Comparison of ENCODE assay signal across 8 cellular contexts in the genomic region with DNA sequence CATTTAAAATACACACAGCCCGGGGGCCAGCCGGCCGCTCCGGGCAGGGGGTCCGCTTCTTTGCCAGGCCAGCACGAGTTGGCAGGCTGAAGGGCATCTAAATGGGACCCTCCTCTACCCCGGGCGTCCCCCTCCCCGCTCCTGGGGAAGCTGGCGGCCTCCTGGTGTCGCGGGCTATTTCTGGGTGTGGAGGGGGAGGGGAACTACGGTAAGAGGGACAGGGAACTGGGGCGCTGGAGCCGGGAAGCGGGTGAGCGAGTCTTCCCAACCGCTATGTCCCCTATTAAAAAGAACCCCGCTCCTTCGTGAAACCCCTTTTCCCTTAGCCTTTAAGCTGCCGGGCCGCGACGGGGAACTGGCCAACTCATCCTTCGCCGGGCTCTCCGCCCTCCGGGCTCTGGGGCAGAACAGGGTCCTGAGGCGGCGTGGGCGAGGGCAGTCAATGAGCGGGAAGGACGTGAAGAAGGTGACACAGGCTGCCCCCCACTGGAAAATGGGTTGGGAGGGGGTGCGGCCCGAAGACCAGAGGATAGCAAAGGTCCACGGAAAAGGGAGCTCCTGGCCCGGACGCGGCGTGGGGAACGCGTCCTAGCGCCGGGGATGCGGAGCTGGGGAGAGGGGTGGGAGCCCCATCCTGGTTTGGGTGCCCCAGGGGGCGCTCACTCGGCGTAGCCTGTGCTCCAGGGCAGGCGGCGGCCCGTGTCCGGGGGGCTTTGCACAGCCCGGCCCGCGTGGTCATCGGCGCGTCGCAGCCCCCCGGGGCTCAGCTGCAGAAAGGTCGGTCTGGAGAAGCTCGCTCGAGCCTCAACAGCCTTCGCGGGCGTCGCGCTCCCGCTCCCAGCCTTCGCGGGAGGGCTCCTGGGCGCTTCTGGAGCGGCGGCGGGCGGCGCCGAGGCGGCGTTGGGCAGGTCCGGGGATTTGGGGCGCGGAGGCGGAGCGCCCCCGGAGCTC. TPM values are rescaled to one million over a fixed set of nuclear protein-coding genes. Genes with fewer than 3 reads are reported as not detected.
DNase-seq lines count a peak whose midpoint lies in the region; ATAC-seq and TF ChIP-seq lines count a peak whose summit lies in the region.

No MANE protein-coding gene starts in this region.

- peak in 1 of 3 experiments; percentile 14 for TF ChIP-seq CTCF in ascending aorta (IDR thresholded peaks at IDR 0.05)

- peak; percentile 38 for ATAC-seq in stimulated activated memory B cell treated with anti-CD40 and anti-IgM and Interleukin-4, amounts not matched to agents 10 μg/mL and 1 μg/mL and 100 μg/mL, for 72 hours

- H3K9me3 Mint-ChIP-seq in activated T-cell treated with anti-CD3 and anti-CD28 coated beads, Interleukin-2, amount 50 U/mL, for 24 hours = no peaks in the 10 kb centered on the region
- H3K9me3 Mint-ChIP-seq in IgD-negative memory B cell = no peaks in the 10 kb centered on the region
- no peaks in the 10 kb centered on the region for H3K9me3 Mint-ChIP-seq in stimulated activated memory B cell treated with anti-CD40 and anti-IgM and Interleukin-4, amounts not matched to agents 10 μg/mL and 1 μg/mL and 100 μg/mL, for 72 hours

- peak overlapping the region; percentile 76 for H3K4me3 Mint-ChIP-seq in activated T-cell treated with anti-CD3 and anti-CD28 coated beads, Interleukin-2, amount 50 U/mL, for 24 hours
- H3K4me3 Mint-ChIP-seq in IgD-negative memory B cell = peak overlapping the region; percentile 85 to 95 (median 90)
- H3K4me3 Mint-ChIP-seq in stimulated activated memory B cell treated with anti-CD40 and anti-IgM and Interleukin-4, amounts not matched to agents 10 μg/mL and 1 μg/mL and 100 μg/mL, for 72 hours = peak overlapping the region; percentile 94

- H3K27ac Mint-ChIP-seq in activated T-cell treated with anti-CD3 and anti-CD28 coated beads, Interleukin-2, amount 50 U/mL, for 24 hours = no peak overlapping the region
- H3K27ac Mint-ChIP-seq in IgD-negative memory B cell = peak overlapping the region in 2 of 3 donors; percentile 50 to 85
- H3K27ac Mint-ChIP-seq in stimulated activated memory B cell treated with anti-CD40 and anti-IgM and Interleukin-4, amounts not matched to agents 10 μg/mL and 1 μg/mL and 100 μg/mL, for 72 hours = peak overlapping the region; percentile 73

- H3K27me3 ChIP-seq in ascending aorta = no peaks in the 10 kb centered on the region

- H3K27ac ChIP-seq in ascending aorta = peak overlapping the region; percentile 55 to 65

- H3K27me3 Mint-ChIP-seq in activated T-cell treated with anti-CD3 and anti-CD28 coated beads, Interleukin-2, amount 50 U/mL, for 24 hours = peaks cover 33% of the 10 kb centered on the region
- peaks cover 5% of the 10 kb centered on the region for H3K27me3 Mint-ChIP-seq in IgD-negative memory B cell
- peaks cover 11% of the 10 kb centered on the region for H3K27me3 Mint-ChIP-seq in stimulated activated memory B cell treated with anti-CD40 and anti-IgM and Interleukin-4, amounts not matched to agents 10 μg/mL and 1 μg/mL and 100 μg/mL, for 72 hours

- peaks cover 6 to 13% of the 10 kb centered on the region in 2 donors for H3K4me1 ChIP-seq in ascending aorta

- peak overlapping the region; percentile 80 to 85 for H3K4me3 ChIP-seq in ascending aorta
- H3K4me3 ChIP-seq in iPS-18c (ENCODE audit: insufficient read depth, low read depth, low read length) = peak overlapping the region; percentile 84

- H3K36me3 ChIP-seq in ascending aorta = no peaks in the 10 kb centered on the region

- H3K9me3 ChIP-seq in ascending aorta (no peaks in the 10 kb centered on the region), iPS-18c (ENCODE audit: control insufficient read depth, insufficient read depth, low read length) (no peaks in the 10 kb centered on the region)

- H3K4me1 Mint-ChIP-seq in activated T-cell treated with anti-CD3 and anti-CD28 coated beads, Interleukin-2, amount 50 U/mL, for 24 hours (ENCODE audit: low read depth) = peaks cover 32% of the 10 kb centered on the region
- peaks cover 14 to 21% (median 14%) of the 10 kb centered on the region in 3 donors for H3K4me1 Mint-ChIP-seq in IgD-negative memory B cell
- H3K4me1 Mint-ChIP-seq in stimulated activated memory B cell treated with anti-CD40 and anti-IgM and Interleukin-4, amounts not matched to agents 10 μg/mL and 1 μg/mL and 100 μg/mL, for 72 hours = peaks cover 60% of the 10 kb centered on the region

- no peaks in the 10 kb centered on the region for H3K36me3 Mint-ChIP-seq in activated T-cell treated with anti-CD3 and anti-CD28 coated beads, Interleukin-2, amount 50 U/mL, for 24 hours (ENCODE audit: low read depth)
- H3K36me3 Mint-ChIP-seq in IgD-negative memory B cell = no peaks in the 10 kb centered on the region
- H3K36me3 Mint-ChIP-seq in stimulated activated memory B cell treated with anti-CD40 and anti-IgM and Interleukin-4, amounts not matched to agents 10 μg/mL and 1 μg/mL and 100 μg/mL, for 72 hours = no peaks in the 10 kb centered on the region

- no peak for DNase-seq in activated T-cell treated with anti-CD3 and anti-CD28 coated beads, Interleukin-2, amount 50 U/mL, for 24 hours
- no peak for DNase-seq in activated T-cell treated with anti-CD3 and anti-CD28 coated beads, Interleukin-2, amount 50 U/mL, for 1 hour
- DNase-seq in ascending aorta (ENCODE audit: low spot score in 2 of 2) = peak in 1 of 2 donors; percentile 73
- no peak for DNase-seq in DMS153 (lab: John Stamatoyannopoulos, UW)
- no peak for DNase-seq in activated gamma-delta T cell treated with Interleukin-2 at 50 U/mL for 16 hours

- intact Hi-C loops in ascending aorta (cut with DNase I) = loop anchor here (2.0 to 5.0 kb wide), 9 partner anchors 96 to 1266 kb away; a partner anchor contains a TSS

RNA-seq across cellular contexts. Expression of a gene that starts 0.5 kb away (rescaled TPM):
- polyA plus RNA-seq in IgD-negative memory B cell = 1.4 TPM
- 10.0 TPM for total RNA-seq in ascending aorta

RNA-seq across cellular contexts. Expression of a gene that starts 7.7 kb away (rescaled TPM):
- 41.8 TPM for polyA plus RNA-seq in IgD-negative memory B cell
- 379 TPM for total RNA-seq in ascending aorta

RNA-seq across cellular contexts. Expression of a gene that starts 40.1 kb away (rescaled TPM):
- 5.6 TPM for polyA plus RNA-seq in IgD-negative memory B cell
- total RNA-seq in ascending aorta = 69.5 TPM
